ENCODE assay signal across 2 cellular contexts in genomic region chr11:126433989-126434949, GRCh38.
TF ChIP-seq lines count a peak whose summit lies in the region.

No MANE protein-coding gene starts in this region.

TF ChIP-seq in SK-N-SH treated with all-trans-retinoic acid at 6 μM for 48 hours, 23 proteins besides CTCF, POLR2A, EP300 and RAD21 (continued from another document):
- TF ChIP-seq PATZ1 (CRISPR knock-in tag; IDR thresholded peaks at IDR 0.05; ENCODE audit: borderline replicate concordance) (no peak), ESRRG (CRISPR knock-in tag; IDR thresholded peaks at IDR 0.05) (no peak), TCF4 (CRISPR knock-in tag; IDR thresholded peaks at IDR 0.05; ENCODE audit: borderline replicate concordance) (no peak), CSDC2 (CRISPR knock-in tag; IDR thresholded peaks at IDR 0.05) (no peak), OSR1 (CRISPR knock-in tag; IDR thresholded peaks at IDR 0.05) (no peak), ZNF8 (CRISPR knock-in tag; IDR thresholded peaks at IDR 0.05) (no peak), PPARA (CRISPR knock-in tag; IDR thresholded peaks at IDR 0.05; ENCODE audit: borderline replicate concordance) (no peak), ZNF565 (CRISPR knock-in tag; conservative IDR thresholded peaks at IDR 0.05; ENCODE audit: low read depth) (no peak), ARNTL (CRISPR knock-in tag; IDR thresholded peaks at IDR 0.05; ENCODE audit: borderline replicate concordance, low read depth) (no peak), BACH2 (CRISPR knock-in tag; IDR thresholded peaks at IDR 0.05; ENCODE audit: borderline replicate concordance) (no peak), ZC3H10 (CRISPR knock-in tag; IDR thresholded peaks at IDR 0.05) (no peak), ZFP3 (CRISPR knock-in tag; IDR thresholded peaks at IDR 0.05) (no peak), TOX (CRISPR knock-in tag; IDR thresholded peaks at IDR 0.05; ENCODE audit: borderline replicate concordance) (no peak)
- TF ChIP-seq, protein P1, sequence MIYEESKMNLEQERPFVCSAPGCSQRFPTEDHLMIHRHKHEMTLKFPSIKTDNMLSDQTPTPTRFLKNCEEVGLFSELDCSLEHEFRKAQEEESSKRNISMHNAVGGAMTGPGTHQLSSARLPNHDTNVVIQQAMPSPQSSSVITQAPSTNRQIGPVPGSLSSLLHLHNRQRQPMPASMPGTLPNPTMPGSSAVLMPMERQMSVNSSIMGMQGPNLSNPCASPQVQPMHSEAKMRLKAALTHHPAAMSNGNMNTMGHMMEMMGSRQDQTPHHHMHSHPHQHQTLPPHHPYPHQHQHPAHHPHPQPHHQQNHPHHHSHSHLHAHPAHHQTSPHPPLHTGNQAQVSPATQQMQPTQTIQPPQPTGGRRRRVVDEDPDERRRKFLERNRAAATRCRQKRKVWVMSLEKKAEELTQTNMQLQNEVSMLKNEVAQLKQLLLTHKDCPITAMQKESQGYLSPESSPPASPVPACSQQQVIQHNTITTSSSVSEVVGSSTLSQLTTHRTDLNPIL (CRISPR knock-in tag; IDR thresholded peaks at IDR 0.05; ENCODE audit: low read depth), result no peak
- TF ChIP-seq, protein P2, sequence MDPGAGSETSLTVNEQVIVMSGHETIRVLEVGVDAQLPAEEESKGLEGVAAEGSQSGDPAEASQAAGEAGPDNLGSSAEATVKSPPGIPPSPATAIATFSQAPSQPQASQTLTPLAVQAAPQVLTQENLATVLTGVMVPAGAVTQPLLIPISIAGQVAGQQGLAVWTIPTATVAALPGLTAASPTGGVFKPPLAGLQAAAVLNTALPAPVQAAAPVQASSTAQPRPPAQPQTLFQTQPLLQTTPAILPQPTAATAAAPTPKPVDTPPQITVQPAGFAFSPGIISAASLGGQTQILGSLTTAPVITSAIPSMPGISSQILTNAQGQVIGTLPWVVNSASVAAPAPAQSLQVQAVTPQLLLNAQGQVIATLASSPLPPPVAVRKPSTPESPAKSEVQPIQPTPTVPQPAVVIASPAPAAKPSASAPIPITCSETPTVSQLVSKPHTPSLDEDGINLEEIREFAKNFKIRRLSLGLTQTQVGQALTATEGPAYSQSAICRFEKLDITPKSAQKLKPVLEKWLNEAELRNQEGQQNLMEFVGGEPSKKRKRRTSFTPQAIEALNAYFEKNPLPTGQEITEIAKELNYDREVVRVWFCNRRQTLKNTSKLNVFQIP (CRISPR knock-in tag; IDR thresholded peaks at IDR 0.05; ENCODE audit: borderline replicate concordance, low read depth), result no peak
- TF ChIP-seq, protein P3, sequence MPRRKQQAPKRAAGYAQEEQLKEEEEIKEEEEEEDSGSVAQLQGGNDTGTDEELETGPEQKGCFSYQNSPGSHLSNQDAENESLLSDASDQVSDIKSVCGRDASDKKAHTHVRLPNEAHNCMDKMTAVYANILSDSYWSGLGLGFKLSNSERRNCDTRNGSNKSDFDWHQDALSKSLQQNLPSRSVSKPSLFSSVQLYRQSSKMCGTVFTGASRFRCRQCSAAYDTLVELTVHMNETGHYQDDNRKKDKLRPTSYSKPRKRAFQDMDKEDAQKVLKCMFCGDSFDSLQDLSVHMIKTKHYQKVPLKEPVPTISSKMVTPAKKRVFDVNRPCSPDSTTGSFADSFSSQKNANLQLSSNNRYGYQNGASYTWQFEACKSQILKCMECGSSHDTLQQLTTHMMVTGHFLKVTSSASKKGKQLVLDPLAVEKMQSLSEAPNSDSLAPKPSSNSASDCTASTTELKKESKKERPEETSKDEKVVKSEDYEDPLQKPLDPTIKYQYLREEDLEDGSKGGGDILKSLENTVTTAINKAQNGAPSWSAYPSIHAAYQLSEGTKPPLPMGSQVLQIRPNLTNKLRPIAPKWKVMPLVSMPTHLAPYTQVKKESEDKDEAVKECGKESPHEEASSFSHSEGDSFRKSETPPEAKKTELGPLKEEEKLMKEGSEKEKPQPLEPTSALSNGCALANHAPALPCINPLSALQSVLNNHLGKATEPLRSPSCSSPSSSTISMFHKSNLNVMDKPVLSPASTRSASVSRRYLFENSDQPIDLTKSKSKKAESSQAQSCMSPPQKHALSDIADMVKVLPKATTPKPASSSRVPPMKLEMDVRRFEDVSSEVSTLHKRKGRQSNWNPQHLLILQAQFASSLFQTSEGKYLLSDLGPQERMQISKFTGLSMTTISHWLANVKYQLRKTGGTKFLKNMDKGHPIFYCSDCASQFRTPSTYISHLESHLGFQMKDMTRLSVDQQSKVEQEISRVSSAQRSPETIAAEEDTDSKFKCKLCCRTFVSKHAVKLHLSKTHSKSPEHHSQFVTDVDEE (CRISPR knock-in tag; IDR thresholded peaks at IDR 0.05), result no peak

TF ChIP-seq in GM23338, 12 proteins besides CTCF, POLR2A, EP300 and RAD21 (continued from another document):
- TF ChIP-seq, protein P4, sequence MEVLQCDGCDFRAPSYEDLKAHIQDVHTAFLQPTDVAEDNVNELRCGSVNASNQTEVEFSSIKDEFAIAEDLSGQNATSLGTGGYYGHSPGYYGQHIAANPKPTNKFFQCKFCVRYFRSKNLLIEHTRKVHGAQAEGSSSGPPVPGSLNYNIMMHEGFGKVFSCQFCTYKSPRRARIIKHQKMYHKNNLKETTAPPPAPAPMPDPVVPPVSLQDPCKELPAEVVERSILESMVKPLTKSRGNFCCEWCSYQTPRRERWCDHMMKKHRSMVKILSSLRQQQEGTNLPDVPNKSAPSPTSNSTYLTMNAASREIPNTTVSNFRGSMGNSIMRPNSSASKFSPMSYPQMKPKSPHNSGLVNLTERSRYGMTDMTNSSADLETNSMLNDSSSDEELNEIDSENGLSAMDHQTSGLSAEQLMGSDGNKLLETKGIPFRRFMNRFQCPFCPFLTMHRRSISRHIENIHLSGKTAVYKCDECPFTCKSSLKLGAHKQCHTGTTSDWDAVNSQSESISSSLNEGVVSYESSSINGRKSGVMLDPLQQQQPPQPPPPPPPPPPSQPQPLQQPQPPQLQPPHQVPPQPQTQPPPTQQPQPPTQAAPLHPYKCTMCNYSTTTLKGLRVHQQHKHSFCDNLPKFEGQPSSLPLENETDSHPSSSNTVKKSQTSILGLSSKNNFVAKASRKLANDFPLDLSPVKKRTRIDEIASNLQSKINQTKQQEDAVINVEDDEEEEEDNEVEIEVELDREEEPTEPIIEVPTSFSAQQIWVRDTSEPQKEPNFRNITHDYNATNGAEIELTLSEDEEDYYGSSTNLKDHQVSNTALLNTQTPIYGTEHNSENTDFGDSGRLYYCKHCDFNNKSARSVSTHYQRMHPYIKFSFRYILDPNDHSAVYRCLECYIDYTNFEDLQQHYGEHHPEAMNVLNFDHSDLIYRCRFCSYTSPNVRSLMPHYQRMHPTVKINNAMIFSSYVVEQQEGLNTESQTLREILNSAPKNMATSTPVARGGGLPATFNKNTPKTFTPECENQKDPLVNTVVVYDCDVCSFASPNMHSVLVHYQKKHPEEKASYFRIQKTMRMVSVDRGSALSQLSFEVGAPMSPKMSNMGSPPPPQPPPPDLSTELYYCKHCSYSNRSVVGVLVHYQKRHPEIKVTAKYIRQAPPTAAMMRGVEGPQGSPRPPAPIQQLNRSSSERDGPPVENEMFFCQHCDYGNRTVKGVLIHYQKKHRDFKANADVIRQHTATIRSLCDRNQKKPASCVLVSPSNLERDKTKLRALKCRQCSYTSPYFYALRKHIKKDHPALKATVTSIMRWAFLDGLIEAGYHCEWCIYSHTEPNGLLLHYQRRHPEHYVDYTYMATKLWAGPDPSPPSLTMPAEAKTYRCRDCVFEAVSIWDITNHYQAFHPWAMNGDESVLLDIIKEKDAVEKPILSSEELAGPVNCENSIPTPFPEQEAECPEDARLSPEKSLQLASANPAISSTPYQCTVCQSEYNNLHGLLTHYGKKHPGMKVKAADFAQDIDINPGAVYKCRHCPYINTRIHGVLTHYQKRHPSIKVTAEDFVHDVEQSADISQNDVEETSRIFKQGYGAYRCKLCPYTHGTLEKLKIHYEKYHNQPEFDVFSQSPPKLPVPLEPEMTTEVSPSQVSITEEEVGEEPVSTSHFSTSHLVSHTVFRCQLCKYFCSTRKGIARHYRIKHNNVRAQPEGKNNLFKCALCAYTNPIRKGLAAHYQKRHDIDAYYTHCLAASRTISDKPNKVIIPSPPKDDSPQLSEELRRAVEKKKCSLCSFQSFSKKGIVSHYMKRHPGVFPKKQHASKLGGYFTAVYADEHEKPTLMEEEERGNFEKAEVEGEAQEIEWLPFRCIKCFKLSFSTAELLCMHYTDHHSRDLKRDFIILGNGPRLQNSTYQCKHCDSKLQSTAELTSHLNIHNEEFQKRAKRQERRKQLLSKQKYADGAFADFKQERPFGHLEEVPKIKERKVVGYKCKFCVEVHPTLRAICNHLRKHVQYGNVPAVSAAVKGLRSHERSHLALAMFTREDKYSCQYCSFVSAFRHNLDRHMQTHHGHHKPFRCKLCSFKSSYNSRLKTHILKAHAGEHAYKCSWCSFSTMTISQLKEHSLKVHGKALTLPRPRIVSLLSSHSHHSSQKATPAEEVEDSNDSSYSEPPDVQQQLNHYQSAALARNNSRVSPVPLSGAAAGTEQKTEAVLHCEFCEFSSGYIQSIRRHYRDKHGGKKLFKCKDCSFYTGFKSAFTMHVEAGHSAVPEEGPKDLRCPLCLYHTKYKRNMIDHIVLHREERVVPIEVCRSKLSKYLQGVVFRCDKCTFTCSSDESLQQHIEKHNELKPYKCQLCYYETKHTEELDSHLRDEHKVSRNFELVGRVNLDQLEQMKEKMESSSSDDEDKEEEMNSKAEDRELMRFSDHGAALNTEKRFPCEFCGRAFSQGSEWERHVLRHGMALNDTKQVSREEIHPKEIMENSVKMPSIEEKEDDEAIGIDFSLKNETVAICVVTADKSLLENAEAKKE (CRISPR knock-in tag; IDR thresholded peaks at IDR 0.05), result no peak
- TF ChIP-seq EZH2 (IDR thresholded peaks at IDR 0.05; ENCODE audit: low read depth, unreplicated experiment) (no peak), EZH2phosphoT487 (IDR thresholded peaks at IDR 0.05; ENCODE audit: unreplicated experiment) (no peak)
